In genomic region chr6:167672738-167673137, GRCh38 we compare ENCODE assay signal across 17 cellular contexts.
DNase-seq lines count a peak whose midpoint lies in the region; FAIRE-seq and TF ChIP-seq lines count a peak whose summit lies in the region.
"Had no signal": no experiment of that assay in that cellular context is flagged by ENCODE, and none has a peak within 500 bp of the region (broad histone marks: within the 10 kb centered on the region; RNA-seq: fewer than 3 reads in every experiment).

No MANE protein-coding gene starts in this region.

- no peaks in the 10 kb centered on the region for H3K9me2 ChIP-seq in hepatocyte (replicated peaks; ENCODE audit: insufficient read depth)

- no peaks in the 10 kb centered on the region for H4K20me1 ChIP-seq in hepatocyte (ENCODE audit: insufficient read depth, poor library complexity, severe bottlenecking)
- H4K20me1 ChIP-seq: BLaER1 had no signal

- no TSS peak for BruUV-seq in Caco-2 (replicated peaks; lab: Mats Ljungman, UMichigan)

- H2BK5ac ChIP-seq in neuronal stem cell (ENCODE audit: low read length): no peak overlapping the region

- no peak overlapping the region for H4K8ac ChIP-seq in neuronal stem cell (ENCODE audit: low read depth, low read length)

- H3K18ac ChIP-seq in neuronal stem cell (ENCODE audit: low read length): no peak overlapping the region

- no peak overlapping the region for H3K14ac ChIP-seq in neuronal stem cell (ENCODE audit: low read length)

- H3K4me3 Mint-ChIP-seq in Caco-2 (ENCODE audit: unreplicated experiment): no peak overlapping the region
- H3K4me3 Mint-ChIP-seq in endothelial cell (ENCODE audit: unreplicated experiment): no peak overlapping the region
- H3K4me3 Mint-ChIP-seq: CD14-positive monocyte; CD4-positive, alpha-beta memory T cell; GM23338; HFFc6 had no signal

- no peaks in the 10 kb centered on the region for H3K27me3 Mint-ChIP-seq in Caco-2 (ENCODE audit: insufficient read depth, unreplicated experiment)
- peaks cover 8% of the 10 kb centered on the region for H3K27me3 Mint-ChIP-seq in endothelial cell (ENCODE audit: unreplicated experiment)

- no peak for FAIRE-seq in small intestine (lab: Jason Lieb, UNC)

- H2BK120ac ChIP-seq in neuronal stem cell (ENCODE audit: low read depth, low read length): no peak overlapping the region

- no peak overlapping the region for H2BK12ac ChIP-seq in neuronal stem cell (ENCODE audit: low read length)

- H3K4me3 ChIP-seq in Caco-2 (ENCODE audit: low read depth, low read length): no peak overlapping the region
- H3K4me3 ChIP-seq in neuronal stem cell (ENCODE audit: low read length in 2 of 2): no peak overlapping the region
- no peak overlapping the region for H3K4me3 ChIP-seq in small intestine (ENCODE audit: low read depth in 1 of 2, low read length in 2 of 2)
- no peak overlapping the region for H3K4me3 ChIP-seq in hepatocyte
- H3K4me3 ChIP-seq in foreskin fibroblast (ENCODE audit: low read depth in 1 of 2, low read length in 2 of 2): no peak overlapping the region
- H3K4me3 ChIP-seq: BLaER1, GM23338 had no signal

- peak overlapping the region; percentile 1 for H2BK15ac ChIP-seq in neuronal stem cell (ENCODE audit: low read length)

- CTCF ChIA-PET in Caco-2 (lab: Charles Lee): no interaction called here

- no peak overlapping the region for H3K9ac ChIP-seq in neuronal stem cell (ENCODE audit: low read depth, low read length, poor library complexity)
- H3K9ac ChIP-seq: BLaER1 had no signal

- WGBS in neuronal stem cell (ENCODE audit: extremely low coverage in 2 of 2, insufficient read length in 2 of 2, insufficient replicate concordance in 1 of 2), 2 donors: no CpG with 5 or more reads among the region's 3 CpGs
- WGBS in small intestine, 3 donors: 46 to 85% (median 65%) methylated on average over 3 of the region's 3 CpGs
- whole genome bisulfite sequencing in hepatocyte (ENCODE audit: low lambda C conversion rate, missing lambda C conversion rate): 93% methylated on average over 3 of the region's 3 CpGs

- H3K4me2 ChIP-seq in neuronal stem cell (ENCODE audit: insufficient read depth, low read length, poor library complexity, severe bottlenecking) (no peak overlapping the region), hepatocyte (no peak overlapping the region)
- H3K4me2 ChIP-seq: BLaER1, GM23338 had no signal

- H3K9me3 Mint-ChIP-seq in Caco-2 (ENCODE audit: unreplicated experiment) (peaks cover 18% of the 10 kb centered on the region), endothelial cell (ENCODE audit: unreplicated experiment) (no peaks in the 10 kb centered on the region)

- H3K4me1 ChIP-seq in Caco-2 (peaks cover 54% of the 10 kb centered on the region), neuronal stem cell (ENCODE audit: control insufficient read depth in 2 of 2, insufficient read depth in 1 of 2, low read depth in 1 of 2, low read length in 2 of 2) (peaks cover 38 to 42% of the 10 kb centered on the region in 2 donors), small intestine (ENCODE audit: control insufficient read depth in 2 of 2, insufficient read depth in 1 of 2, low read depth in 1 of 2, low read length in 1 of 2) (peaks cover 4 to 7% of the 10 kb centered on the region in 2 donors), hepatocyte (ENCODE audit: insufficient read depth) (peaks cover 39% of the 10 kb centered on the region)

- H3K27ac ChIP-seq in neuronal stem cell (replicated peaks; ENCODE audit: low read length): no peak overlapping the region
- H3K27ac ChIP-seq in small intestine (ENCODE audit: low read depth in 1 of 2, low read length in 1 of 2): no peak overlapping the region
- H3K27ac ChIP-seq in hepatocyte: no peak overlapping the region
- H3K27ac ChIP-seq: BLaER1 had no signal

- H3K23ac ChIP-seq in neuronal stem cell (ENCODE audit: low read depth, low read length, poor library complexity): no peak overlapping the region

- TF ChIP-seq CTCF in Caco-2 (IDR thresholded peaks at IDR 0.05; ENCODE audit: insufficient read depth in 1 of 2, low read depth in 1 of 2, low read length in 1 of 2, severe bottlenecking in 1 of 2, unreplicated experiment in 1 of 2) (no peak), endothelial cell (IDR thresholded peaks at IDR 0.05; ENCODE audit: unreplicated experiment) (no peak), hepatocyte (IDR thresholded peaks at IDR 0.05; ENCODE audit: poor library complexity) (no peak), foreskin fibroblast (IDR thresholded peaks at IDR 0.05; ENCODE audit: low read depth, low read length) (no peak)

- H3K4me1 Mint-ChIP-seq in Caco-2 (ENCODE audit: low read depth, unreplicated experiment): peaks cover 35% of the 10 kb centered on the region
- peaks cover 42% of the 10 kb centered on the region for H3K4me1 Mint-ChIP-seq in endothelial cell (ENCODE audit: unreplicated experiment)
- H3K4me1 Mint-ChIP-seq: CD14-positive monocyte had no signal

- no peak for DNase-seq in Caco-2
- DNase-seq in endothelial cell (ENCODE audit: low spot score): no peak
- no peak for DNase-seq in neuronal stem cell (ENCODE audit: low spot score)
- peak; percentile 52 for DNase-seq in small intestine
- no peak for DNase-seq in HUDEP-2 (lab: John Stamatoyannopoulos, UW; ENCODE audit: unreplicated experiment in 76 of 76)
- DNase-seq in hepatocyte (ENCODE audit: low spot score): no peak
- DNase-seq in foreskin fibroblast: no peak
- DNase-seq: 8988T; Calu3; CD4-positive, alpha-beta memory T cell; DMS79 treated with DMSO at 0.1 percent for 48 hours; GF-D8; H7; HFFc6 had no signal

- POLR2A ChIA-PET in Caco-2 (lab: Charles Lee): no interaction called here

- no peaks in the 10 kb centered on the region for H3K27me3 ChIP-seq in Caco-2 (replicated peaks; ENCODE audit: control insufficient read depth, insufficient read depth, low read length)
- H3K27me3 ChIP-seq in neuronal stem cell (ENCODE audit: control insufficient read depth in 3 of 3, insufficient read depth in 3 of 3, low read depth in 1 of 3, low read length in 3 of 3): no peaks in the 10 kb centered on the region
- no peaks in the 10 kb centered on the region for H3K27me3 ChIP-seq in small intestine (ENCODE audit: control insufficient read depth in 2 of 2, insufficient read depth in 2 of 2, low read length in 2 of 2)
- H3K27me3 ChIP-seq in hepatocyte: no peaks in the 10 kb centered on the region

- no peaks in the 10 kb centered on the region for H3K79me2 ChIP-seq in hepatocyte

- H3K79me1 ChIP-seq in neuronal stem cell (ENCODE audit: low read depth, low read length): no peaks in the 10 kb centered on the region

- H3K4ac ChIP-seq in neuronal stem cell (ENCODE audit: low read length): no peak overlapping the region

- intact Hi-C loops in Caco-2 (cut with micrococcal nuclease; ENCODE audit: unreplicated experiment): no loop called here

- no peaks in the 10 kb centered on the region for H3K9me3 ChIP-seq in Caco-2
- peaks cover 0 to 8% of the 10 kb centered on the region in 2 donors for H3K9me3 ChIP-seq in neuronal stem cell (replicated peaks in 1 of 2; ENCODE audit: control insufficient read depth in 2 of 2, insufficient read depth in 1 of 2, low read depth in 1 of 2, low read length in 2 of 2)
- H3K9me3 ChIP-seq in small intestine (ENCODE audit: control insufficient read depth, low read depth): no peaks in the 10 kb centered on the region
- H3K9me3 ChIP-seq in hepatocyte (ENCODE audit: low read depth): no peaks in the 10 kb centered on the region

- no peak overlapping the region for H4K91ac ChIP-seq in neuronal stem cell (ENCODE audit: low read depth, low read length, poor library complexity)

- H3K36me3 Mint-ChIP-seq in Caco-2 (ENCODE audit: insufficient read depth, unreplicated experiment) (peaks cover 6% of the 10 kb centered on the region), endothelial cell (ENCODE audit: low read depth, unreplicated experiment) (no peaks in the 10 kb centered on the region)
- H3K36me3 Mint-ChIP-seq: CD4-positive, alpha-beta memory T cell had no signal

- H2AFZ ChIP-seq in neuronal stem cell (ENCODE audit: low read length): no peak overlapping the region
- H2AFZ ChIP-seq in hepatocyte: no peak overlapping the region
- H2AFZ ChIP-seq: GM23338 had no signal

- no peak overlapping the region for H2AK5ac ChIP-seq in neuronal stem cell (ENCODE audit: low read depth, low read length)

- H3K36me3 ChIP-seq in Caco-2 (ENCODE audit: control insufficient read depth, insufficient read depth, low read length) (no peaks in the 10 kb centered on the region), neuronal stem cell (replicated peaks in 1 of 2; ENCODE audit: control insufficient read depth in 2 of 2, insufficient read depth in 2 of 2, low read length in 2 of 2) (no peaks in the 10 kb centered on the region), small intestine (ENCODE audit: control insufficient read depth in 2 of 2, insufficient read depth in 2 of 2, low read length in 2 of 2) (no peaks in the 10 kb centered on the region), hepatocyte (replicated peaks; ENCODE audit: insufficient read depth, low read depth) (no peaks in the 10 kb centered on the region)
- H3K36me3 ChIP-seq: BLaER1 had no signal

- H3K27ac Mint-ChIP-seq in Caco-2 (ENCODE audit: unreplicated experiment): peak overlapping the region; percentile 35
- peak overlapping the region; percentile 48 for H3K27ac Mint-ChIP-seq in endothelial cell (ENCODE audit: unreplicated experiment)
- H3K27ac Mint-ChIP-seq: CD4-positive, alpha-beta memory T cell; GM23338; HFFc6 had no signal
